Comparison of ENCODE assay signal across 19 cellular contexts in genomic region chr11:106697058-106697457, GRCh38.
DNase-seq lines count a peak whose midpoint lies in the region; ATAC-seq and TF ChIP-seq lines count a peak whose summit lies in the region.
"Had no signal": no experiment of that assay in that cellular context is flagged by ENCODE, and none has a peak within 500 bp of the region (broad histone marks: within the 10 kb centered on the region; RNA-seq: fewer than 3 reads in every experiment).

No MANE protein-coding gene starts in this region.

- POLR2A ChIA-PET in RWPE1 (lab: Yijun Ruan, JAX; ENCODE audit: low non-redundant PET): no interaction called here

- TF ChIP-seq CTCF in RWPE1 (conservative IDR thresholded peaks at IDR 0.05; ENCODE audit: low read depth) (no peak), osteoblast (IDR thresholded peaks at IDR 0.05; ENCODE audit: extremely low read depth, low read depth, low read length) (no peak), GM10266 (IDR thresholded peaks at IDR 0.05; ENCODE audit: control insufficient read depth, insufficient read depth, low read depth, missing control alignments) (no peak), gastrocnemius medialis (IDR thresholded peaks at IDR 0.05 in 4 of 5, conservative IDR thresholded peaks at IDR 0.05 in 1 of 5) (no peak)

- DNase-seq in EH (ENCODE audit: low read depth) (peak; percentile 46), RWPE1 (ENCODE audit: low spot score) (peak; percentile 30), epithelial cell of prostate (ENCODE audit: low read depth, low spot score) (peak; percentile 22), osteoblast (ENCODE audit: insufficient read length, low spot score, missing footprints) (peak; percentile 9), GM10266 (ENCODE audit: extremely low spot score) (no peak), gastrocnemius medialis (no peak), KG1 (lab: John Stamatoyannopoulos, UW) (no peak)
- no peak for DNase-seq in activated T-cell treated with anti-CD3 and anti-CD28 coated beads, Interleukin-2, amount 50 U/mL, for 1 hour
- DNase-seq: activated CD8-positive, alpha-beta T cell treated with anti-CD3 and anti-CD28 coated beads, Interleukin-2, amount 10 ng/mL, durations not matched to agents 7 days and 5 days; aorta; dorsolateral prefrontal cortex; H9; immature natural killer cell; KBM-7; NCI-H446; sigmoid colon; stimulated activated CD4-positive, alpha-beta T cell treated with anti-CD3 and anti-CD28 coated beads, Interleukin-4, amount 100 ng/mL, for 4 hours had no signal

- TF ChIP-seq POLR2A in gastrocnemius medialis (IDR thresholded peaks at IDR 0.05): no peak

- H4K20me1 ChIP-seq in osteoblast (ENCODE audit: insufficient read depth, low read length): no peaks in the 10 kb centered on the region
- H4K20me1 ChIP-seq: BLaER1 treated with 17β-estradiol and CSF1 and Interleukin-3, amounts not matched to agents 10 nM and 100 nM had no signal

- H3K4me2 ChIP-seq in osteoblast (ENCODE audit: insufficient read depth, low read length): no peak overlapping the region
- H3K4me2 ChIP-seq: BLaER1 treated with 17β-estradiol and CSF1 and Interleukin-3, amounts not matched to agents 10 nM and 100 nM had no signal

- intact Hi-C loops in gastrocnemius medialis (cut with DNase I; ENCODE audit: low total_unique reads): no loop called here

- H3K9me3 ChIP-seq in osteoblast (ENCODE audit: low read depth, low read length) (no peaks in the 10 kb centered on the region), gastrocnemius medialis (no peaks in the 10 kb centered on the region)
- H3K9me3 ChIP-seq: BLaER1 treated with 17β-estradiol and CSF1 and Interleukin-3, amounts not matched to agents 10 nM and 100 nM; gastroesophageal sphincter; sigmoid colon had no signal

- H3K27ac ChIP-seq in RWPE1 (no peak overlapping the region), epithelial cell of prostate (no peak overlapping the region), osteoblast (ENCODE audit: low read depth, low read length) (no peak overlapping the region), gastrocnemius medialis (no peak overlapping the region)
- H3K27ac ChIP-seq: BLaER1 treated with 17β-estradiol and CSF1 and Interleukin-3, amounts not matched to agents 10 nM and 100 nM; dorsolateral prefrontal cortex; gastroesophageal sphincter; sigmoid colon had no signal

- H3K4me3 ChIP-seq in osteoblast (ENCODE audit: insufficient read depth, low read length): no peak overlapping the region
- no peak overlapping the region for H3K4me3 ChIP-seq in gastrocnemius medialis
- H3K4me3 ChIP-seq: BLaER1 treated with 17β-estradiol and CSF1 and Interleukin-3, amounts not matched to agents 10 nM and 100 nM; dorsolateral prefrontal cortex; gastroesophageal sphincter; sigmoid colon had no signal

- no peaks in the 10 kb centered on the region for H3K4me1 ChIP-seq in osteoblast (ENCODE audit: insufficient read depth, low read length)
- no peaks in the 10 kb centered on the region for H3K4me1 ChIP-seq in gastrocnemius medialis
- H3K4me1 ChIP-seq: gastroesophageal sphincter, sigmoid colon had no signal

- ATAC-seq in gastrocnemius medialis: no peak
- ATAC-seq: activated CD8-positive, alpha-beta T cell treated with anti-CD3 and anti-CD28 coated beads, Interleukin-2, amount 10 ng/mL, durations not matched to agents 7 days and 5 days; gastroesophageal sphincter had no signal

- no peaks in the 10 kb centered on the region for H3K79me2 ChIP-seq in osteoblast (ENCODE audit: insufficient read depth, low read length)

- H3K36me3 ChIP-seq in osteoblast (ENCODE audit: insufficient read depth, low read length) (no peaks in the 10 kb centered on the region), gastrocnemius medialis (no peaks in the 10 kb centered on the region)
- H3K36me3 ChIP-seq: BLaER1 treated with 17β-estradiol and CSF1 and Interleukin-3, amounts not matched to agents 10 nM and 100 nM; gastroesophageal sphincter; sigmoid colon had no signal

- CTCF ChIA-PET in RWPE1 (lab: Yijun Ruan, JAX): no interaction called here

- in situ Hi-C loops in gastrocnemius medialis (cut with MboI; ENCODE audit: low sequenced_read_pairs in 4 of 4): no loop called here

- H3K27me3 ChIP-seq in osteoblast (ENCODE audit: insufficient read depth, low read length): no peaks in the 10 kb centered on the region
- H3K27me3 ChIP-seq in gastrocnemius medialis: no peaks in the 10 kb centered on the region
- H3K27me3 ChIP-seq: BLaER1 treated with 17β-estradiol and CSF1 and Interleukin-3, amounts not matched to agents 10 nM and 100 nM; dorsolateral prefrontal cortex; gastroesophageal sphincter; sigmoid colon had no signal

- H2AFZ ChIP-seq in osteoblast (ENCODE audit: low read length): no peak overlapping the region

Comparison
In these comparisons a context has a peak if more than half of its experiments do, and no peak if none do; other contexts are left out.
1. DNase-seq: peak in EH (single experiment), RWPE1 (single experiment), epithelial cell of prostate (single experiment) and osteoblast (single experiment); none in GM10266 (single experiment), activated T-cell treated with anti-CD3 and anti-CD28 coated beads, Interleukin-2, amount 50 U/mL, for 1 hour (single experiment), gastrocnemius medialis (0 of 2) and KG1 (single experiment).